21 cellular contexts compared by ENCODE assay signal in the genomic region with DNA sequence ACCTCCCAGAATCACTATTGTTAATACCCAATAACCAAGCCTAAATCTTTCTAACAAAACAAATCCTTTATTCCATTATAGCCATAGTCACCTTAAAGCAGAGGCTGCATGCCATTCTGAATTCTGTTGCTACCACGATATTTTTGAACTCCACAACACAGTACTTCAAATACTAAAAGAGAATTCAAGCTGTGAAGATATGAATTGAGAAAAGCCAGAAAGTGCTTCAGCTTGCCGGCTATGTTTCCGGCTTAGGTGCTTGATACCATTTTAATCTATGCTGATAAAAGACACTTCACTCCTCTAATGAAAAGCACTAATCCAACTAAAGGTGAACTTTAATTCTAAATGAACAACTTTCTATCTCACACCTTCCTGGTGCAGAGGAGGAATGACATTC. TPM values are rescaled to one million over a fixed set of nuclear protein-coding genes. Genes with fewer than 3 reads are reported as not detected.
DNase-seq lines count a peak whose midpoint lies in the region; FAIRE-seq and TF ChIP-seq lines count a peak whose summit lies in the region.
"Had no signal": no experiment of that assay in that cellular context is flagged by ENCODE, and none has a peak within 500 bp of the region (broad histone marks: within the 10 kb centered on the region; RNA-seq: fewer than 3 reads in every experiment).

No MANE protein-coding gene starts in this region.

- H3K36me3 ChIP-seq in cardiac muscle cell = no peaks in the 10 kb centered on the region
- no peaks in the 10 kb centered on the region for H3K36me3 ChIP-seq in left ventricle myocardium inferior
- H3K36me3 ChIP-seq in small intestine (ENCODE audit: control insufficient read depth in 2 of 2, insufficient read depth in 2 of 2, low read length in 2 of 2) = no peaks in the 10 kb centered on the region

- H3K4me1 ChIP-seq in cardiac muscle cell (ENCODE audit: low read depth) (peaks cover 59% of the 10 kb centered on the region), left ventricle myocardium inferior (peaks cover 65% of the 10 kb centered on the region), small intestine (ENCODE audit: control insufficient read depth in 2 of 2, insufficient read depth in 1 of 2, low read depth in 1 of 2, low read length in 1 of 2) (peaks cover 0 to 2% of the 10 kb centered on the region in 2 donors)
- H3K4me1 ChIP-seq: Caco-2 had no signal

- peak overlapping the region; percentile 77 for H3K27ac ChIP-seq in cardiac muscle cell
- peak overlapping the region; percentile 70 for H3K27ac ChIP-seq in left ventricle myocardium inferior (replicated peaks)
- no peak overlapping the region for H3K27ac ChIP-seq in small intestine (ENCODE audit: low read depth in 1 of 2, low read length in 1 of 2)
- H3K27ac ChIP-seq: 22Rv1, A549, C4-2B had no signal

- intact Hi-C loops in cardiac septum (cut with DNase I) = loop anchor here (10.0 kb wide), 1 partner anchor 335 kb away; the partner anchor contains the start of gene RNF138
- intact Hi-C loops in left ventricle myocardium inferior (cut with micrococcal nuclease) = no loop called here

- no peak for TF ChIP-seq CTCF in cardiac muscle cell (IDR thresholded peaks at IDR 0.05; ENCODE audit: low read depth, low read length)
- no peak for TF ChIP-seq CTCF in left ventricle myocardium inferior (IDR thresholded peaks at IDR 0.05; ENCODE audit: borderline replicate concordance)
- no peak for TF ChIP-seq CTCF in GM20000 (IDR thresholded peaks at IDR 0.05; ENCODE audit: extremely low read depth, missing control alignments)

- DNase-seq in NCI-H2107 treated with DMSO at 0.1 percent for 48 hours (lab: John Stamatoyannopoulos, UW; ENCODE audit: unreplicated experiment) (peak; percentile 29), NCI-H2107 (lab: John Stamatoyannopoulos, UW) (no peak), cardiac muscle cell (ENCODE audit: low read depth in 1 of 2, low spot score in 1 of 2) (peak in 1 of 2 donors; percentile 48), cardiac septum (ENCODE audit: low spot score) (no peak), left ventricle myocardium inferior (no peak), small intestine (peak; percentile 49), GM20000 (ENCODE audit: low spot score) (no peak)
- DNase-seq: AML-193; Caco-2; CD4-positive, alpha-beta T cell; DMS153; DMS79; GDM1; HCEC 1CT had no signal

- FAIRE-seq in small intestine (lab: Jason Lieb, UNC) = no peak
- FAIRE-seq: A549, GM12892, GM18507, H54 had no signal

- H3K4me3 ChIP-seq in cardiac muscle cell (peak overlapping the region; percentile 3), left ventricle myocardium inferior (peak overlapping the region; percentile 10), small intestine (ENCODE audit: low read depth in 1 of 2, low read length in 2 of 2) (no peak overlapping the region)
- H3K4me3 ChIP-seq: A549, GM23338 had no signal

- H3K9me3 ChIP-seq in cardiac muscle cell (ENCODE audit: low read depth) (no peaks in the 10 kb centered on the region), left ventricle myocardium inferior (replicated peaks) (peaks cover 18% of the 10 kb centered on the region), small intestine (ENCODE audit: control insufficient read depth, low read depth) (no peaks in the 10 kb centered on the region)
- H3K9me3 ChIP-seq: A549, Caco-2 had no signal

- WGBS in small intestine, 3 donors = 27 to 66% (median 37%) methylated on average over 3 of the region's 3 CpGs

- H3K27me3 ChIP-seq in cardiac muscle cell = no peaks in the 10 kb centered on the region
- no peaks in the 10 kb centered on the region for H3K27me3 ChIP-seq in left ventricle myocardium inferior (ENCODE audit: low read depth)
- no peaks in the 10 kb centered on the region for H3K27me3 ChIP-seq in small intestine (ENCODE audit: control insufficient read depth in 2 of 2, insufficient read depth in 2 of 2, low read length in 2 of 2)

RNA-seq across cellular contexts. Expression of gene GAREM1, which starts 41.3 kb away (rescaled TPM):
- 9.1 and 14.2 TPM in 2 replicates for total RNA-seq in cardiac muscle cell
- polyA plus RNA-seq in cardiac muscle cell = 17.3 and 23.2 TPM in 2 replicates
- total RNA-seq in cardiac septum = 10.0 TPM
- 8.6 TPM for total RNA-seq in left ventricle myocardium inferior
- polyA plus RNA-seq in small intestine = 1 to 10 TPM; 1.9 to 4.5 (median 3.6) TPM

Comparison
In these comparisons a context has a peak if more than half of its experiments do, and no peak if none do; other contexts are left out.
1. DNase-seq: peak in NCI-H2107 treated with DMSO at 0.1 percent for 48 hours (single experiment) and small intestine (single experiment); none in NCI-H2107 (single experiment), cardiac septum (single experiment), left ventricle myocardium inferior (single experiment) and GM20000 (single experiment).
2. H3K27ac ChIP-seq: peak in cardiac muscle cell (single experiment) and left ventricle myocardium inferior (single experiment); none in small intestine (0 of 2).
3. H3K4me3 ChIP-seq: peak in cardiac muscle cell (single experiment) and left ventricle myocardium inferior (single experiment); none in small intestine (0 of 2).